Comparison of ENCODE assay signal across 8 cellular contexts in genomic region chr20:2524435-2525272, GRCh38. TPM values are rescaled to one million over a fixed set of nuclear protein-coding genes. Genes with fewer than 3 reads are reported as not detected.
A peak's percentile ranks its signal among the peaks of the same experiment; 100 is the strongest.
DNase-seq lines count a peak whose midpoint lies in the region; ATAC-seq and FAIRE-seq lines count a peak whose summit lies in the region.

No MANE protein-coding gene starts in this region.

- no peaks in the 10 kb centered on the region for H3K36me3 Mint-ChIP-seq in T-helper 17 cell (ENCODE audit: low read depth)

- H3K27ac ChIP-seq in right cardiac atrium (ENCODE audit: low read length): peak overlapping the region; percentile 82

- no peaks in the 10 kb centered on the region for H3K36me3 ChIP-seq in H7 (replicated peaks; ENCODE audit: control insufficient read depth, insufficient read depth, low read length)

- ATAC-seq in T-helper 17 cell: peak; percentile 88
- peak; percentile 83 to 85 for ATAC-seq in right cardiac atrium

- no peaks in the 10 kb centered on the region for H3K9me3 ChIP-seq in T-helper 17 cell (ENCODE audit: control insufficient read depth, low read length, poor library complexity, severe bottlenecking)
- H3K9me3 ChIP-seq in right cardiac atrium (ENCODE audit: control insufficient read depth, low read length): no peaks in the 10 kb centered on the region

- H3K27me3 ChIP-seq in H7 (ENCODE audit: control insufficient read depth, insufficient read depth, low read length) (peaks cover 54% of the 10 kb centered on the region), right cardiac atrium (ENCODE audit: control insufficient read depth, insufficient read depth) (no peaks in the 10 kb centered on the region)

- H3K27me3 Mint-ChIP-seq in T-helper 17 cell: peaks cover 7% of the 10 kb centered on the region

- WGBS in right cardiac atrium: under 1% methylated on average over 68 of the region's 68 CpGs

- H3K4me1 ChIP-seq in right cardiac atrium (ENCODE audit: control insufficient read depth, insufficient read depth, low read length): no peaks in the 10 kb centered on the region

- peak overlapping the region; percentile 91 for H3K27ac Mint-ChIP-seq in T-helper 17 cell

- H3K4me3 ChIP-seq in H7 (ENCODE audit: insufficient read depth, low read depth, low read length) (peak overlapping the region; percentile 69), right cardiac atrium (ENCODE audit: low read length) (peak overlapping the region; percentile 80)

- peaks cover 18% of the 10 kb centered on the region for H3K4me1 Mint-ChIP-seq in T-helper 17 cell

- peak overlapping the region; percentile 93 for H3K4me3 Mint-ChIP-seq in T-helper 17 cell

- intact Hi-C loops in right cardiac atrium (cut with DNase I): loop anchor here in 2 of 4 donors (5.0 to 10.0 kb wide), 2 partner anchors 118 to 120 kb away; no protein-coding TSS in a partner anchor

- no peak for FAIRE-seq in urothelium cell line (lab: Jason Lieb, UNC)

- DNase-seq in EH (ENCODE audit: low read depth) (peak; percentile 80), H7 (peak; percentile 90), NCI-H1105 treated with DMSO at 0.1 percent for 48 hours (lab: John Stamatoyannopoulos, UW) (peak; percentile 71), T-helper 17 cell (peak; percentile 81 to 93 (median 87)), amygdala (lab: John Stamatoyannopoulos, UW) (peak in 54 of 56 donors; percentile 29 to 94 (median 72)), right cardiac atrium (peak; percentile 87 to 95 (median 94)), putamen (ENCODE audit: low spot score) (peak; percentile 78), urothelium cell line (ENCODE audit: low spot score) (peak; percentile 84)

RNA-seq across cellular contexts. Expression of gene TMC2, which starts 11.7 kb away (rescaled TPM):
- not detected in 2 replicates for total RNA-seq in H7 (2014; rRNA removed; shearing (Covaris generic))
- not detected for total RNA-seq in T-helper 17 cell
- total RNA-seq in right cardiac atrium: not detected
- polyA plus RNA-seq in right cardiac atrium: not detected

RNA-seq across cellular contexts. Expression of gene ZNF343, which starts 15.9 kb away (rescaled TPM):
- total RNA-seq in H7 (2014; rRNA removed; shearing (Covaris generic)): 6.5 and 7.8 TPM in 2 replicates
- 1 to 10 TPM; 4.9 to 6.1 TPM for total RNA-seq in T-helper 17 cell
- 1 to 10 TPM; 4.8 to 9.1 (median 8.1) TPM for total RNA-seq in right cardiac atrium
- polyA plus RNA-seq in right cardiac atrium: 4.1 TPM

RNA-seq across cellular contexts. Expression of gene SNRPB, which starts 54.1 kb away (rescaled TPM):
- total RNA-seq in H7 (2014; rRNA removed; shearing (Covaris generic)): 789 and 854 TPM in 2 replicates
- total RNA-seq in T-helper 17 cell: 100 to 1,000 TPM; 136 to 140 TPM
- 10 to 100 TPM; 44.6 to 63.2 (median 48.2) TPM for total RNA-seq in right cardiac atrium
- 78.8 TPM for polyA plus RNA-seq in right cardiac atrium

Comparison
In these comparisons a context has a peak if more than half of its experiments do, and no peak if none do; other contexts are left out.
1. Peak in every context shown above with its lines: DNase-seq, ATAC-seq, H3K4me3 ChIP-seq and H3K27ac ChIP-seq.